In genomic region chr3:148459931-148460513, GRCh38 we compare ENCODE assay signal across 1 cellular context.
A peak's percentile ranks its signal among the peaks of the same experiment; 100 is the strongest.
TF ChIP-seq lines count a peak whose summit lies in the region.

No MANE protein-coding gene starts in this region.

TF ChIP-seq in HepG2, 621 proteins besides CTCF, POLR2A, EP300 and RAD21 (continued from another document):
- 0 out of 2 replicates have a peak, but pooled peaks have one; percentile 26 for TF ChIP-seq HOMEZ (CRISPR knock-in tag; IDR thresholded peaks at IDR 0.05; ENCODE audit: low read depth)
- no peak for TF ChIP-seq MEIS1 (CRISPR knock-in tag; IDR thresholded peaks at IDR 0.05; ENCODE audit: borderline replicate concordance)
- no peak for TF ChIP-seq SNRNP70 (IDR thresholded peaks at IDR 0.05; ENCODE audit: low read depth, low read length)
- no peak for TF ChIP-seq KLF11 (CRISPR knock-in tag; IDR thresholded peaks at IDR 0.05)
TF ChIP-seq in HepG2: peak in this region for 5.
